Comparison of ENCODE assay signal across 25 cellular contexts in the genomic region with DNA sequence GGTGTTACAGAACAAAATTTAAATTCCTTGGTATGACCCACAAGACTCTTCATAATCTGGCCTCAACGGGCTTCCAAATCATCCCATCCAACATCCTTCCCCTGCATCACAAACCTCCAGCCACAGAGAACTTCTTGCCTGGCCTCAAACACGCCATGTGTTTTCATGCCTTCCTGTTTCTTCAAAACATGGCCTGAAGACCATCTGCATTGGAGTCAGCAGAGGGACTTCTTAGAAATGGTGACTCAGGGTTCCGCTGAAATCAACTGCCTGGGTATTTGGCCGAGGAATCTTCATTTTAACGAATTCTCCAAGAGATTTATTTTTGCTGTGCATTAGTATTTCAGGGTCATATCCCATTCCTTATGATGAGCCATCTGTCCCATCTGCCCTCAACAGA.
"Had no signal": no experiment of that assay in that cellular context is flagged by ENCODE, and none has a peak within 500 bp of the region (broad histone marks: within the 10 kb centered on the region; RNA-seq: fewer than 3 reads in every experiment).

No MANE protein-coding gene starts in this region.

- H3K36me3 Mint-ChIP-seq: activated naive CD4-positive, alpha-beta T cell treated with anti-CD3 and anti-CD28 coated beads, Interleukin-2, amount 50 U/mL, for 24 hours had no signal

- H3K4me1 Mint-ChIP-seq: activated naive CD4-positive, alpha-beta T cell treated with anti-CD3 and anti-CD28 coated beads, Interleukin-2, amount 50 U/mL, for 24 hours had no signal

- ATAC-seq: activated CD4-positive, CD25-positive, alpha-beta regulatory T cell treated with anti-CD3 and anti-CD28 coated beads, Interleukin-2, amount 50 U/mL, for 24 hours; activated CD8-positive, alpha-beta T cell treated with anti-CD3 and anti-CD28 coated beads for 36 hours; activated T-cell treated with anti-CD3 and anti-CD28 coated beads, Interleukin-2, amount 50 U/mL, for 72 hours; Panc1; Right ventricle myocardium inferior had no signal

- H3K4me3 Mint-ChIP-seq: activated CD8-positive, alpha-beta T cell treated with anti-CD3 and anti-CD28 coated beads for 36 hours; activated naive CD4-positive, alpha-beta T cell treated with anti-CD3 and anti-CD28 coated beads, Interleukin-2, amount 50 U/mL, for 24 hours; activated T-cell treated with anti-CD3 and anti-CD28 coated beads, Interleukin-2, amount 50 U/mL, for 72 hours; T-helper 2 cell treated with Interferon-gamma antibody and Interleukin-4, amounts not matched to agents 5 μg/mL and 100 μg/mL, for 36 hours had no signal

- H3K9me3 Mint-ChIP-seq: activated CD8-positive, alpha-beta T cell treated with anti-CD3 and anti-CD28 coated beads for 36 hours; activated naive CD4-positive, alpha-beta T cell treated with anti-CD3 and anti-CD28 coated beads, Interleukin-2, amount 50 U/mL, for 24 hours; activated T-cell treated with anti-CD3 and anti-CD28 coated beads, Interleukin-2, amount 50 U/mL, for 72 hours; activated T-helper 2 cell treated with anti-CD3 and anti-CD28 coated beads, Interferon-gamma antibody, Interleukin-2, Interleukin-4, amounts not matched to agents 10 μg/mL and 5 μg/mL and 100 μg/mL, durations not matched to agents 14 hours and 24 hours and 36 hours; T-helper 2 cell treated with Interferon-gamma antibody and Interleukin-4, amounts not matched to agents 5 μg/mL and 100 μg/mL, for 36 hours had no signal

- DNase-seq: activated CD4-positive, alpha-beta T cell treated with anti-CD3 and anti-CD28 coated beads for 4 hours; activated CD8-positive, alpha-beta memory T cell treated with anti-CD3 and anti-CD28 coated beads, Interleukin-2, amount 50 U/mL, for 4 hours; activated CD8-positive, alpha-beta T cell treated with anti-CD3 and anti-CD28 coated beads for 36 hours; activated gamma-delta T cell treated with Interleukin-2 at 50 U/mL for 16 hours; activated T-cell treated with anti-CD3 and anti-CD28 coated beads, Interleukin-2, amount 50 U/mL, for 72 hours; aorta; caudate nucleus; Kasumi-1; NCI-H1105 treated with DMSO at 0.1 percent for 48 hours; NCI-H146; NCI-H187 treated with DMSO at 0.1 percent for 48 hours; NCI-H2081 treated with DMSO at 0.1 percent for 48 hours; NCI-H446; NCI-H526; NCI-H82; RPMI8226; SJCRH30; SK-N-SH; SW 1271 had no signal

- H3K27ac Mint-ChIP-seq: activated CD8-positive, alpha-beta T cell treated with anti-CD3 and anti-CD28 coated beads for 36 hours; activated naive CD4-positive, alpha-beta T cell treated with anti-CD3 and anti-CD28 coated beads, Interleukin-2, amount 50 U/mL, for 24 hours; activated T-cell treated with anti-CD3 and anti-CD28 coated beads, Interleukin-2, amount 50 U/mL, for 72 hours; activated T-helper 2 cell treated with anti-CD3 and anti-CD28 coated beads, Interferon-gamma antibody, Interleukin-2, Interleukin-4, amounts not matched to agents 10 μg/mL and 5 μg/mL and 100 μg/mL, durations not matched to agents 14 hours and 24 hours and 36 hours; T-helper 2 cell treated with Interferon-gamma antibody and Interleukin-4, amounts not matched to agents 5 μg/mL and 100 μg/mL, for 36 hours had no signal
